Comparison of ENCODE assay signal across 17 cellular contexts in the genomic region with DNA sequence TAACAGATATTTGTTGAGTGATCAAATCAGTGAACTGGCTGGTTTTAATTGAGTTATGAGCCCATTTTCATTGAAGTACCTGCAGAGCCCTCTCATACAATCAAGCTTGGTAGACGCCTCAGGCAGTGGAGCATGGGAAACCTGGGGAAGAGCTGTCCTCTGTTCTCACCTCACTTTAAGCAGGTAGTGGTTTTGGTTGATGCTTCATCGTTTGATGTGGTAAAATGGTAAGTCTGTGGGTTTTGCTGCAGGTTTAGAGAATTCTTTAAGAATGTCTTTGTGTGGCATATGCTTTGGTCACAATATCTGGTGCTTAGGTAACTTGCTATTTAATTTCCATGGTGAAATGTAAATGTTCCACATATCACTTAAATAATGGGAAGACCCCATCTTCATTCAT. TPM values are rescaled to one million over a fixed set of nuclear protein-coding genes. Genes with fewer than 3 reads are reported as not detected.
DNase-seq lines count a peak whose midpoint lies in the region; ATAC-seq, FAIRE-seq and TF ChIP-seq lines count a peak whose summit lies in the region.
"Had no signal": no experiment of that assay in that cellular context is flagged by ENCODE, and none has a peak within 500 bp of the region (broad histone marks: within the 10 kb centered on the region; RNA-seq: fewer than 3 reads in every experiment).

No MANE protein-coding gene starts in this region.

- TF ChIP-seq CTCF in OCI-LY7 (conservative IDR thresholded peaks at IDR 0.05; ENCODE audit: low read length) (no peak), endothelial cell of umbilical vein (IDR thresholded peaks at IDR 0.05; ENCODE audit: extremely low read depth in 1 of 2, insufficient read depth in 1 of 2, low read depth in 1 of 2, low read length in 2 of 2) (no peak), Caco-2 (IDR thresholded peaks at IDR 0.05; ENCODE audit: insufficient read depth in 1 of 2, low read depth in 1 of 2, low read length in 1 of 2, severe bottlenecking in 1 of 2, unreplicated experiment in 1 of 2) (no peak)

- H3K4me1 ChIP-seq in CD4-positive, alpha-beta memory T cell (ENCODE audit: insufficient read depth, low read length), result peaks cover 11% of the 10 kb centered on the region
- peaks cover 47% of the 10 kb centered on the region for H3K4me1 ChIP-seq in OCI-LY7 (ENCODE audit: insufficient read depth, low read length, poor library complexity, severe bottlenecking)
- peaks cover 14% of the 10 kb centered on the region for H3K4me1 ChIP-seq in endothelial cell of umbilical vein (ENCODE audit: control insufficient read depth, extremely low read depth, insufficient read depth, low read length)
- peaks cover 56% of the 10 kb centered on the region for H3K4me1 ChIP-seq in Caco-2

- H3K4me3 ChIP-seq in CD4-positive, alpha-beta memory T cell (ENCODE audit: low read length in 2 of 2), result no peak overlapping the region
- H3K4me3 ChIP-seq in OCI-LY7 (ENCODE audit: low read depth, low read length, poor library complexity, severe bottlenecking), result peak overlapping the region; percentile 6
- H3K4me3 ChIP-seq in endothelial cell of umbilical vein (replicated peaks in 1 of 3; ENCODE audit: insufficient read depth in 1 of 3, low read depth in 1 of 3, low read length in 3 of 3), result no peak overlapping the region
- H3K4me3 ChIP-seq in Caco-2 (ENCODE audit: low read depth, low read length), result no peak overlapping the region
- H3K4me3 ChIP-seq: transverse colon had no signal

- dilution Hi-C loops in endothelial cell of umbilical vein (cut with MboI; ENCODE audit: extremely low pct_ligation_motif_present, low sequenced_read_pairs), result no loop called here

- no peaks in the 10 kb centered on the region for H3K36me3 ChIP-seq in CD4-positive, alpha-beta memory T cell (ENCODE audit: insufficient read depth, low read length)
- H3K36me3 ChIP-seq in OCI-LY7 (ENCODE audit: insufficient read depth, low read length) (peaks cover 21% of the 10 kb centered on the region), endothelial cell of umbilical vein (ENCODE audit: control insufficient read depth in 2 of 2, extremely low read depth in 1 of 2, insufficient read depth in 2 of 2, low read length in 2 of 2) (no peaks in the 10 kb centered on the region), Caco-2 (ENCODE audit: control insufficient read depth, insufficient read depth, low read length) (peaks cover 3% of the 10 kb centered on the region; the same call in 1 of the 2 replicates)
- H3K36me3 ChIP-seq: transverse colon had no signal

- no peaks in the 10 kb centered on the region for H3K9me1 ChIP-seq in endothelial cell of umbilical vein (replicated peaks; ENCODE audit: control insufficient read depth, extremely low read depth, insufficient read depth, low read length)

- H2AFZ ChIP-seq in OCI-LY7 (ENCODE audit: low read length) (no peak overlapping the region), endothelial cell of umbilical vein (ENCODE audit: low read depth, low read length) (no peak overlapping the region)

- no peak overlapping the region for H3K27ac ChIP-seq in CD4-positive, alpha-beta memory T cell (ENCODE audit: low read depth, low read length)
- H3K27ac ChIP-seq in OCI-LY7 (ENCODE audit: low read depth, low read length, poor library complexity, severe bottlenecking), result no peak overlapping the region
- no peak overlapping the region for H3K27ac ChIP-seq in endothelial cell of umbilical vein (ENCODE audit: insufficient read depth, low read depth, low read length)

- H3K27me3 ChIP-seq in CD4-positive, alpha-beta memory T cell (ENCODE audit: insufficient read depth, low read length), result peaks cover 9% of the 10 kb centered on the region
- H3K27me3 ChIP-seq in endothelial cell of umbilical vein (ENCODE audit: control insufficient read depth in 2 of 2, insufficient read depth in 2 of 2, low read length in 2 of 2) (no peaks in the 10 kb centered on the region), Caco-2 (replicated peaks; ENCODE audit: control insufficient read depth, insufficient read depth, low read length) (no peaks in the 10 kb centered on the region)
- H3K27me3 ChIP-seq: transverse colon had no signal

- intact Hi-C loops in CD4-positive, alpha-beta memory T cell (cut with micrococcal nuclease), result no loop called here
- intact Hi-C loops in OCI-LY7 (cut with micrococcal nuclease; ENCODE audit: unreplicated experiment) (no loop called here), endothelial cell of umbilical vein (cut with micrococcal nuclease) (no loop called here), Caco-2 (cut with micrococcal nuclease; ENCODE audit: unreplicated experiment) (no loop called here)

- peak; percentile 31 to 49 (median 40) for DNase-seq in CD4-positive, alpha-beta memory T cell
- DNase-seq in OCI-LY7 (ENCODE audit: low spot score) (peak; percentile 38), endothelial cell of umbilical vein (ENCODE audit: low read depth, low spot score) (peak; percentile 1), kidney glomerular epithelial cell (lab: John Stamatoyannopoulos, UW) (no peak), Caco-2 (no peak), NCI-H345 treated with DMSO at 0.1 percent for 48 hours (lab: John Stamatoyannopoulos, UW; ENCODE audit: unreplicated experiment) (no peak)
- DNase-seq: activated gamma-delta T cell, erythroblast, NCI-H1694, NCI-H524, Right ventricle myocardium superior, transverse colon had no signal

- H3K9ac ChIP-seq in endothelial cell of umbilical vein (replicated peaks; ENCODE audit: extremely low read depth, insufficient read depth, low read length), result no peak overlapping the region

- POLR2A ChIA-PET in CD4-positive, alpha-beta memory T cell (lab: Charles Lee; ENCODE audit: partially characterized antibody), result no interaction called here
- POLR2A ChIA-PET in OCI-LY7 (lab: Charles Lee), result interaction anchor here (0.5 to 4.6 kb wide), 5 partner anchors 8 to 127 kb away, joined by 3 to 49 read pairs (median 4); no protein-coding TSS in a partner anchor
- POLR2A ChIA-PET in endothelial cell of umbilical vein (lab: Charles Lee), result no interaction called here
- POLR2A ChIA-PET in Caco-2 (lab: Charles Lee), result no interaction called here

- peaks cover 29 to 37% of the 10 kb centered on the region in 2 donors for H3K27me3 Mint-ChIP-seq in CD4-positive, alpha-beta memory T cell
- no peaks in the 10 kb centered on the region for H3K27me3 Mint-ChIP-seq in Caco-2 (ENCODE audit: insufficient read depth, unreplicated experiment)

- no peaks in the 10 kb centered on the region for H3K36me3 Mint-ChIP-seq in CD4-positive, alpha-beta memory T cell
- peaks cover 69% of the 10 kb centered on the region for H3K36me3 Mint-ChIP-seq in Caco-2 (ENCODE audit: insufficient read depth, unreplicated experiment)

- H4K20me1 ChIP-seq in OCI-LY7 (ENCODE audit: insufficient read depth, low read length), result peaks cover 8% of the 10 kb centered on the region; the same call in 1 of the 2 replicates
- H4K20me1 ChIP-seq in endothelial cell of umbilical vein (replicated peaks; ENCODE audit: control insufficient read depth, extremely low read depth, insufficient read depth, low read length), result no peaks in the 10 kb centered on the region

- H3K9me2 ChIP-seq in OCI-LY7 (ENCODE audit: insufficient read depth, low read length), result no peaks in the 10 kb centered on the region

- no peaks in the 10 kb centered on the region for H3K9me3 ChIP-seq in CD4-positive, alpha-beta memory T cell (ENCODE audit: control insufficient read depth in 1 of 2, low read length in 2 of 2)
- H3K9me3 ChIP-seq in OCI-LY7 (ENCODE audit: low read length) (no peaks in the 10 kb centered on the region), endothelial cell of umbilical vein (replicated peaks; ENCODE audit: control insufficient read depth, insufficient read depth, low read length) (no peaks in the 10 kb centered on the region), Caco-2 (no peaks in the 10 kb centered on the region)
- H3K9me3 ChIP-seq: transverse colon had no signal

- H3K79me2 ChIP-seq in OCI-LY7 (ENCODE audit: insufficient read depth, low read depth, low read length), result peaks cover 29% of the 10 kb centered on the region; the same call in 1 of the 2 replicates
- H3K79me2 ChIP-seq in endothelial cell of umbilical vein (ENCODE audit: control insufficient read depth, insufficient read depth, low read length), result peaks cover 95% of the 10 kb centered on the region

- H3K4me2 ChIP-seq in OCI-LY7 (ENCODE audit: low read length) (peak overlapping the region; percentile 48), endothelial cell of umbilical vein (ENCODE audit: insufficient read depth, low read length) (no peak overlapping the region)

- FAIRE-seq in endothelial cell of umbilical vein (lab: Jason Lieb, UNC), result no peak
- FAIRE-seq: H1 had no signal

- H3K4me3 Mint-ChIP-seq in CD4-positive, alpha-beta memory T cell, result peak overlapping the region in 2 of 8 donors; percentile 12 to 23
- H3K4me3 Mint-ChIP-seq in Caco-2 (ENCODE audit: unreplicated experiment), result no peak overlapping the region
- H3K4me3 Mint-ChIP-seq: central memory CD8-positive, alpha-beta T cell had no signal

- peaks cover 0 to 5% (median under 1%) of the 10 kb centered on the region in 8 donors for H3K9me3 Mint-ChIP-seq in CD4-positive, alpha-beta memory T cell
- no peaks in the 10 kb centered on the region for H3K9me3 Mint-ChIP-seq in Caco-2 (ENCODE audit: unreplicated experiment)
- H3K9me3 Mint-ChIP-seq: central memory CD8-positive, alpha-beta T cell; neural crest cell had no signal

- BruUV-seq in OCI-LY7 (replicated peaks; lab: Mats Ljungman, UMichigan) (no TSS peak), endothelial cell of umbilical vein (replicated peaks; lab: Mats Ljungman, UMichigan) (no TSS peak), Caco-2 (replicated peaks; lab: Mats Ljungman, UMichigan) (no TSS peak)

- H3K27ac Mint-ChIP-seq in CD4-positive, alpha-beta memory T cell, result peak overlapping the region in 5 of 7 donors; percentile 22 to 59 (median 45)
- H3K27ac Mint-ChIP-seq in Caco-2 (ENCODE audit: unreplicated experiment), result no peak overlapping the region

- ATAC-seq in GM18505 (IDR thresholded peaks at IDR 0.05; ENCODE audit: unreplicated experiment), result peak; percentile 52
- ATAC-seq in HG03520 (IDR thresholded peaks at IDR 0.05; ENCODE audit: unreplicated experiment), result no peak

- H3K4me1 Mint-ChIP-seq in CD4-positive, alpha-beta memory T cell, result peaks cover 7 to 12% (median 10%) of the 10 kb centered on the region in 4 donors
- peaks cover 30% of the 10 kb centered on the region for H3K4me1 Mint-ChIP-seq in Caco-2 (ENCODE audit: low read depth, unreplicated experiment)
- H3K4me1 Mint-ChIP-seq: central memory CD8-positive, alpha-beta T cell had no signal

- TF ChIP-seq POLR2A in GM18505 (IDR thresholded peaks at IDR 0.05; ENCODE audit: borderline replicate concordance, extremely low read depth, insufficient read depth, insufficient read length) (no peak), endothelial cell of umbilical vein (IDR thresholded peaks at IDR 0.05; ENCODE audit: low read depth, low read length) (no peak)

- CTCF ChIA-PET in CD4-positive, alpha-beta memory T cell (lab: Charles Lee; ENCODE audit: partially characterized antibody), result no interaction called here
- CTCF ChIA-PET in OCI-LY7 (lab: Charles Lee; ENCODE audit: unreplicated experiment) (no interaction called here), endothelial cell of umbilical vein (lab: Charles Lee) (no interaction called here), Caco-2 (lab: Charles Lee) (interaction anchor here (0.6 kb wide), 1 partner anchor 443 kb away, joined by 5 read pairs; no protein-coding TSS in a partner anchor)

RNA-seq across cellular contexts. Expression of a gene that starts 10.0 kb away (rescaled TPM):
- total RNA-seq in CD4-positive, alpha-beta memory T cell, result under 1 TPM; 0.49 to 0.50 TPM
- polyA plus RNA-seq in CD4-positive, alpha-beta memory T cell, result not detected
- total RNA-seq in OCI-LY7 (2014; rRNA removed; shearing (Covaris generic)), result 24.2 and 26.3 TPM in 2 replicates
- 32.0 and 42.1 TPM in 2 replicates for total RNA-seq in OCI-LY7 (2022)
- 202 and 216 TPM in 2 replicates for total RNA-seq in endothelial cell of umbilical vein
- 81.6 and 92.5 TPM in 2 replicates for polyA plus RNA-seq in endothelial cell of umbilical vein
- polyA plus RNA-seq in endothelial cell of umbilical vein (2011; cell fraction: cytosol; rRNA removed), result 93.6 and 105 TPM in 2 replicates
- 151 and 214 TPM in 2 replicates for polyA plus RNA-seq in endothelial cell of umbilical vein (2011; cell fraction: nucleus; rRNA removed)
- 191 and 205 TPM in 2 replicates for polyA plus RNA-seq in endothelial cell of umbilical vein (2012)
- polyA minus RNA-seq in endothelial cell of umbilical vein, result 218 and 293 TPM in 2 replicates
- polyA minus RNA-seq in endothelial cell of umbilical vein (2011; cell fraction: cytosol; rRNA and poly(A)+ RNA removed), result 22.8 TPM
- polyA minus RNA-seq in endothelial cell of umbilical vein (2011; cell fraction: nucleus; rRNA and poly(A)+ RNA removed), result 130 and 167 TPM in 2 replicates
- total RNA-seq in Caco-2 (2022), result 323 and 350 TPM in 2 replicates

Comparison
In these comparisons a context has a peak if more than half of its experiments do, and no peak if none do; other contexts are left out.
1. DNase-seq: peak in CD4-positive, alpha-beta memory T cell (5 of 5), OCI-LY7 (single experiment) and endothelial cell of umbilical vein (single experiment); none in kidney glomerular epithelial cell (single experiment), Caco-2 (0 of 2) and NCI-H345 treated with DMSO at 0.1 percent for 48 hours (single experiment).
2. RNA of a gene that starts 10.0 kb away (total RNA-seq): 323 to 350 TPM in Caco-2, 202 to 216 TPM in endothelial cell of umbilical vein and 24.2 to 42.1 TPM in OCI-LY7; 0.49 to 0.50 TPM in CD4-positive, alpha-beta memory T cell; every median in the first group is over 10 times any median in the second.